9 cellular contexts compared by ENCODE assay signal in the genomic region with DNA sequence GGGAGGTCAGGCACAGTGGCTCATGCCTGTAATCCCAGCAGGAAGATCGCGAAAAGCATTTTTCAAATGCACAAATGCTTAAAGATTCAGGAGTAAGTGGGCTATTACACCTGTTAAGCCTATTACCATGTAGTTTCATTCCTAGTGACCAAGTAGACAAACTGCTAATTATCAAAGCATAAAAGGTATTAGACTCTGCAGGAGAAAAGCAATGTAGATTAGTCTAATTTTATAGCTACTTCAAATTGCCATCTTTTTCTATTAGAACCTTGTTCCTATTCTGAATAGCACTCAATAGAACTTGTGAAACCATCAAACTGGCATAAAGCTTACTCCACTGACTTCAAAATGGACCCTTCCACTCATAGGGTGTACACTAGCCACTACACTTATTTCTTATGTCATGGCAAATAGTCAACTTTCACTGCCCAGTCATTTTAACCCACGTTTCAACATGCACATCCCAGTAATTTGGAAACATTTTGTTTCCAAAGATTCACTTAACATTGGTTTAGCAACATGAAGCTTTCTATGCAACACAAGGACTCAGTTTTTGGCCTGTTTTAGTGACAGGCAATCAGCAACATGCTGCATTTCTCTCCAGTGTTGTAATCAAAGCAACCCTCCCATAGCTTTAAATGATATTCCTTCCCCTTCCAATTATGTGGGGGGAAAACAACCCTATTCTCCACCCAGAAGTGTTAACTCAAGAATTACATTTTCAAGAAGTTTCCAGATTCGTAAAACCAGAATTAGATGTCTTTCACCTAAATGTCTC. TPM values are rescaled to one million over a fixed set of nuclear protein-coding genes. Genes with fewer than 3 reads are reported as not detected.
DNase-seq lines count a peak whose midpoint lies in the region; ATAC-seq, FAIRE-seq and TF ChIP-seq lines count a peak whose summit lies in the region.
"Had no signal": no experiment of that assay in that cellular context is flagged by ENCODE, and none has a peak within 500 bp of the region (broad histone marks: within the 10 kb centered on the region; RNA-seq: fewer than 3 reads in every experiment).

No MANE protein-coding gene starts in this region.

- H3K4me1 Mint-ChIP-seq in GM23338, result peaks cover 26% of the 10 kb centered on the region
- peaks cover 30% of the 10 kb centered on the region for H3K4me1 Mint-ChIP-seq in activated T-helper 1 cell treated with anti-CD3 and anti-CD28 coated beads, Interleukin-12 subunit alpha, Interleukin-12 subunit beta, Interleukin-2, Interleukin-4 antibody, amounts not matched to agents 30 ng/mL and 10 ng/mL and 1 ng/mL, durations not matched to agents 14 hours and 24 hours and 36 hours (ENCODE audit: low read depth)

- H3K9me2 ChIP-seq in GM23338 (ENCODE audit: insufficient read depth), result no peaks in the 10 kb centered on the region

- ATAC-seq in GM23338 (no peak), GM18520 (IDR thresholded peaks at IDR 0.05; ENCODE audit: unreplicated experiment) (no peak)

- H4K20me1 ChIP-seq in GM23338 (replicated peaks; ENCODE audit: insufficient read depth), result peaks cover 10% of the 10 kb centered on the region; the same call in 1 of the 2 replicates
- peaks cover 21% of the 10 kb centered on the region for H4K20me1 ChIP-seq in keratinocyte (ENCODE audit: control insufficient read depth, extremely low read depth, insufficient read depth, low read length)

- no peak for FAIRE-seq in keratinocyte (lab: Jason Lieb, UNC)

- no peaks in the 10 kb centered on the region for H3K9me3 ChIP-seq in keratinocyte (ENCODE audit: control insufficient read depth, low read depth, low read length)
- H3K9me3 ChIP-seq: testis had no signal

- no peak overlapping the region for H3K9ac ChIP-seq in keratinocyte (ENCODE audit: control insufficient read depth, extremely low read depth, insufficient read depth, low read length)

- intact Hi-C loops in activated T-helper 1 cell treated with anti-CD3 and anti-CD28 coated beads, Interleukin-12 subunit alpha, Interleukin-12 subunit beta, Interleukin-2, Interleukin-4 antibody, amounts not matched to agents 30 ng/mL and 10 ng/mL and 1 ng/mL, durations not matched to agents 14 hours and 24 hours and 36 hours (cut with micrococcal nuclease), result no loop called here

- no peak for TF ChIP-seq CTCF in 22Rv1 (IDR thresholded peaks at IDR 0.05)
- TF ChIP-seq CTCF in GM23338 (conservative IDR thresholded peaks at IDR 0.05; ENCODE audit: low read depth in 2 of 2), result no peak
- TF ChIP-seq CTCF in keratinocyte (optimal IDR thresholded peaks at IDR 0.05 in 1 of 3, IDR thresholded peaks at IDR 0.05 in 1 of 3, conservative IDR thresholded peaks at IDR 0.05 in 1 of 3; ENCODE audit: extremely low read depth in 1 of 3, insufficient read depth in 2 of 3, low read length in 3 of 3), result no peak

- no peaks in the 10 kb centered on the region for H3K9me1 ChIP-seq in keratinocyte (ENCODE audit: control insufficient read depth, extremely low read depth, insufficient read depth, low read length)

- H3K4me2 ChIP-seq in GM23338, result peak overlapping the region; percentile 70
- peak overlapping the region; percentile 17 for H3K4me2 ChIP-seq in keratinocyte (ENCODE audit: control insufficient read depth, extremely low read depth, insufficient read depth, low read depth, low read length)

- peaks cover 66% of the 10 kb centered on the region for H3F3A ChIP-seq in GM23338 (replicated peaks; ENCODE audit: low read depth)

- H3K9me3 Mint-ChIP-seq in GM23338, result peaks cover 40% of the 10 kb centered on the region
- no peaks in the 10 kb centered on the region for H3K9me3 Mint-ChIP-seq in activated T-helper 1 cell treated with anti-CD3 and anti-CD28 coated beads, Interleukin-12 subunit alpha, Interleukin-12 subunit beta, Interleukin-2, Interleukin-4 antibody, amounts not matched to agents 30 ng/mL and 10 ng/mL and 1 ng/mL, durations not matched to agents 14 hours and 24 hours and 36 hours

- peak overlapping the region; percentile 99 for H3K27ac ChIP-seq in 22Rv1
- H3K27ac ChIP-seq in GM23338 (ENCODE audit: low read depth), result peak overlapping the region; percentile 99
- H3K27ac ChIP-seq in keratinocyte (ENCODE audit: control insufficient read depth, insufficient read depth, low read length), result peak overlapping the region; percentile 2

- peaks cover 5% of the 10 kb centered on the region; the same call in 1 of the 2 replicates for H3K4me1 ChIP-seq in GM23338 (ENCODE audit: insufficient read depth)
- H3K4me1 ChIP-seq in keratinocyte (ENCODE audit: control insufficient read depth, extremely low read depth, insufficient read depth, low read length), result no peaks in the 10 kb centered on the region

- H3K36me3 ChIP-seq in GM23338 (ENCODE audit: insufficient read depth) (peaks cover 45% of the 10 kb centered on the region), keratinocyte (ENCODE audit: control insufficient read depth in 2 of 2, extremely low read depth in 1 of 2, insufficient read depth in 2 of 2, low read length in 2 of 2) (peaks cover 13 to 40% of the 10 kb centered on the region in 2 experiments)

- peak overlapping the region; percentile 96 for H3K27ac Mint-ChIP-seq in GM23338
- peak overlapping the region; percentile 82 for H3K27ac Mint-ChIP-seq in activated T-helper 1 cell treated with anti-CD3 and anti-CD28 coated beads, Interleukin-12 subunit alpha, Interleukin-12 subunit beta, Interleukin-2, Interleukin-4 antibody, amounts not matched to agents 30 ng/mL and 10 ng/mL and 1 ng/mL, durations not matched to agents 14 hours and 24 hours and 36 hours

- H3K4me3 ChIP-seq in GM23338, result peak overlapping the region; percentile 47
- H3K4me3 ChIP-seq in keratinocyte (ENCODE audit: control insufficient read depth in 2 of 3, extremely low read depth in 1 of 3, insufficient read depth in 2 of 3, low read depth in 1 of 3, low read length in 3 of 3), result peak overlapping the region in 1 of 3 experiments; percentile 13
- H3K4me3 ChIP-seq: testis had no signal

- H3K79me2 ChIP-seq in GM23338 (replicated peaks; ENCODE audit: insufficient read depth), result peaks cover 42% of the 10 kb centered on the region
- H3K79me2 ChIP-seq in keratinocyte (ENCODE audit: control insufficient read depth, insufficient read depth, low read length), result peaks cover 23% of the 10 kb centered on the region

- dilution Hi-C loops in keratinocyte (cut with MboI; ENCODE audit: extremely low pct_ligation_motif_present, low sequenced_read_pairs), result loop anchor here (25.0 kb wide), 1 partner anchor 95 kb away; no protein-coding TSS in a partner anchor

- H3K4me3 Mint-ChIP-seq in GM23338, result peak overlapping the region; percentile 98
- peak overlapping the region; percentile 88 for H3K4me3 Mint-ChIP-seq in activated T-helper 1 cell treated with anti-CD3 and anti-CD28 coated beads, Interleukin-12 subunit alpha, Interleukin-12 subunit beta, Interleukin-2, Interleukin-4 antibody, amounts not matched to agents 30 ng/mL and 10 ng/mL and 1 ng/mL, durations not matched to agents 14 hours and 24 hours and 36 hours

- no peaks in the 10 kb centered on the region for H3K27me3 ChIP-seq in GM23338 (ENCODE audit: insufficient read depth)
- no peaks in the 10 kb centered on the region for H3K27me3 ChIP-seq in keratinocyte (ENCODE audit: control insufficient read depth, extremely low read depth, insufficient read depth, low read length)
- H3K27me3 ChIP-seq: testis had no signal

- peaks cover 81% of the 10 kb centered on the region for H3K27me3 Mint-ChIP-seq in GM23338 (ENCODE audit: insufficient read depth, low read depth, poor library complexity)
- H3K27me3 Mint-ChIP-seq in activated T-helper 1 cell treated with anti-CD3 and anti-CD28 coated beads, Interleukin-12 subunit alpha, Interleukin-12 subunit beta, Interleukin-2, Interleukin-4 antibody, amounts not matched to agents 30 ng/mL and 10 ng/mL and 1 ng/mL, durations not matched to agents 14 hours and 24 hours and 36 hours (ENCODE audit: insufficient read depth), result peaks cover 5% of the 10 kb centered on the region

- H2AFZ ChIP-seq in GM23338 (no peak overlapping the region), keratinocyte (ENCODE audit: control insufficient read depth, low read length) (no peak overlapping the region)

- H3K36me3 Mint-ChIP-seq in GM23338 (ENCODE audit: low read depth), result peaks cover 74% of the 10 kb centered on the region
- H3K36me3 Mint-ChIP-seq in activated T-helper 1 cell treated with anti-CD3 and anti-CD28 coated beads, Interleukin-12 subunit alpha, Interleukin-12 subunit beta, Interleukin-2, Interleukin-4 antibody, amounts not matched to agents 30 ng/mL and 10 ng/mL and 1 ng/mL, durations not matched to agents 14 hours and 24 hours and 36 hours (ENCODE audit: low read depth), result peaks cover 63% of the 10 kb centered on the region

- DNase-seq in GM23338 (ENCODE audit: low spot score), result no peak
- DNase-seq in activated T-helper 1 cell treated with anti-CD3 and anti-CD28 coated beads, Interleukin-12 subunit alpha, Interleukin-12 subunit beta, Interleukin-2, Interleukin-4 antibody, amounts not matched to agents 30 ng/mL and 10 ng/mL and 1 ng/mL, durations not matched to agents 14 hours and 24 hours and 36 hours (ENCODE audit: low spot score), result no peak
- DNase-seq in keratinocyte (ENCODE audit: low read depth, low spot score), result no peak
- no peak for DNase-seq in globus pallidus (ENCODE audit: low spot score)
- DNase-seq in NCI-H2171 (lab: John Stamatoyannopoulos, UW), result no peak
- DNase-seq in NCI-H345 (lab: John Stamatoyannopoulos, UW), result no peak
- DNase-seq: testis had no signal

RNA-seq across cellular contexts. Expression of a gene that starts 3.9 kb away (rescaled TPM):
- 12,342 and 13,362 TPM in 2 replicates for total RNA-seq in GM23338 (2014; rRNA removed; shearing (Covaris generic))
- polyA plus RNA-seq in GM23338 (2016; fragmentation: Nextera tagmentation; extraction: Ambion mirVana) (7,677 and 8,712 TPM in 2 replicates), keratinocyte (9,858 to 11,226 TPM (median 10,860 TPM) in 3 replicates)
- total RNA-seq in activated T-helper 1 cell treated with anti-CD3 and anti-CD28 coated beads, Interleukin-12 subunit alpha, Interleukin-12 subunit beta, Interleukin-2, Interleukin-4 antibody, amounts not matched to agents 30 ng/mL and 10 ng/mL and 1 ng/mL, durations not matched to agents 14 hours and 24 hours and 36 hours, result 8,439 and 8,694 TPM in 2 replicates
- polyA plus RNA-seq in keratinocyte (2011; ENCODE audit: low read depth), result 6,665 TPM
- 11,685 and 14,872 TPM in 2 replicates for polyA plus RNA-seq in keratinocyte (2011; cell fraction: cytosol; rRNA removed)
- 3,107 and 3,232 TPM in 2 replicates for polyA plus RNA-seq in keratinocyte (2011; cell fraction: nucleus; rRNA removed)
- polyA plus RNA-seq in keratinocyte (2012; ENCODE audit: low replicate concordance), result 6,746 and 12,205 TPM in 2 replicates
- polyA minus RNA-seq in keratinocyte, result 7,780 to 11,023 TPM (median 10,902 TPM) in 3 replicates
- polyA minus RNA-seq in keratinocyte (2011; cell fraction: cytosol; rRNA and poly(A)+ RNA removed), result 5,820 TPM
- 993 and 1,688 TPM in 2 replicates for polyA minus RNA-seq in keratinocyte (2011; cell fraction: nucleus; rRNA and poly(A)+ RNA removed)

RNA-seq across cellular contexts. Expression of a gene that starts 55.4 kb away (rescaled TPM):
- total RNA-seq in GM23338 (2014; rRNA removed; shearing (Covaris generic)), result 36.7 and 37.1 TPM in 2 replicates
- polyA plus RNA-seq in GM23338 (2016; fragmentation: Nextera tagmentation; extraction: Ambion mirVana) (18.3 and 27.7 TPM in 2 replicates), keratinocyte (15.1 to 24.5 TPM (median 21.3 TPM) in 3 replicates)
- 33.3 and 45.8 TPM in 2 replicates for total RNA-seq in activated T-helper 1 cell treated with anti-CD3 and anti-CD28 coated beads, Interleukin-12 subunit alpha, Interleukin-12 subunit beta, Interleukin-2, Interleukin-4 antibody, amounts not matched to agents 30 ng/mL and 10 ng/mL and 1 ng/mL, durations not matched to agents 14 hours and 24 hours and 36 hours
- 48.4 TPM for polyA plus RNA-seq in keratinocyte (2011; ENCODE audit: low read depth)
- polyA plus RNA-seq in keratinocyte (2011; cell fraction: cytosol; rRNA removed), result 13.9 and 27.0 TPM in 2 replicates
- 41.5 and 44.3 TPM in 2 replicates for polyA plus RNA-seq in keratinocyte (2011; cell fraction: nucleus; rRNA removed)
- 12.7 and 18.0 TPM in 2 replicates for polyA plus RNA-seq in keratinocyte (2012; ENCODE audit: low replicate concordance)
- 23.2 to 25.9 TPM (median 25.4 TPM) in 3 replicates for polyA minus RNA-seq in keratinocyte
- 15.2 TPM for polyA minus RNA-seq in keratinocyte (2011; cell fraction: cytosol; rRNA and poly(A)+ RNA removed)
- polyA minus RNA-seq in keratinocyte (2011; cell fraction: nucleus; rRNA and poly(A)+ RNA removed), result 13.0 and 22.4 TPM in 2 replicates

Comparison
In these comparisons a context has a peak if more than half of its experiments do, and no peak if none do; other contexts are left out.
1. H3K27ac ChIP-seq: peak in every context shown above with its lines; median percentile 99 in 22Rv1; 99 in GM23338; 2 in keratinocyte.